8 cellular contexts compared by ENCODE assay signal in genomic region chr16:84116720-84117481, GRCh38. TPM values are rescaled to one million over a fixed set of nuclear protein-coding genes. Genes with fewer than 3 reads are reported as not detected.
DNase-seq lines count a peak whose midpoint lies in the region; TF ChIP-seq lines count a peak whose summit lies in the region.

TSS of gene MBTPS1 (minus strand) at chr16:84116942. CDS start at chr16:84101783, 15,159 bp downstream.

- H3K36me3 Mint-ChIP-seq in neural crest cell (ENCODE audit: low read depth): peaks cover 2% of the 10 kb centered on the region

- H3K27me3 Mint-ChIP-seq in neural crest cell (ENCODE audit: low read depth): no peaks in the 10 kb centered on the region

- H3K4me3 ChIP-seq in HAP-1 (peak within 1 kb of the TSS; percentile 90), MG63 (peak within 1 kb of the TSS; percentile 80), fibroblast of villous mesenchyme (ENCODE audit: low read depth, low read length) (peak within 1 kb of the TSS; percentile 98), stomach smooth muscle (ENCODE audit: low read length in 2 of 2) (peak within 1 kb of the TSS; percentile 88 to 98)

- peak within 1 kb of the TSS; percentile 95 for H3K4me3 Mint-ChIP-seq in neural crest cell

- H3K4me1 ChIP-seq in ES-I3 (ENCODE audit: insufficient read depth, low read length) (peaks cover 5% of the 10 kb centered on the region; the same call in 1 of the 2 replicates), HAP-1 (peaks cover 11% of the 10 kb centered on the region), stomach smooth muscle (ENCODE audit: control insufficient read depth, insufficient read depth, low read length) (peaks cover 20% of the 10 kb centered on the region)

- H3K27ac ChIP-seq in stomach smooth muscle (ENCODE audit: low read length): peak within 1 kb of the TSS; percentile 87

- peak within 1 kb of the TSS; percentile 95 for H3K9ac ChIP-seq in ES-I3 (ENCODE audit: low read depth, low read length)
- H3K9ac ChIP-seq in stomach smooth muscle (ENCODE audit: low read length in 2 of 2): peak within 1 kb of the TSS; percentile 95 to 96

- no peaks in the 10 kb centered on the region for H3K9me3 Mint-ChIP-seq in neural crest cell

- H3K9me3 ChIP-seq in ES-I3 (ENCODE audit: control insufficient read depth, insufficient read depth, low read length) (no peaks in the 10 kb centered on the region), HAP-1 (no peaks in the 10 kb centered on the region), MG63 (no peaks in the 10 kb centered on the region), stomach smooth muscle (ENCODE audit: control insufficient read depth in 2 of 2, low read length in 2 of 2) (no peaks in the 10 kb centered on the region)

- H3K4me1 Mint-ChIP-seq in neural crest cell: peaks cover 25% of the 10 kb centered on the region

- TF ChIP-seq CTCF in fibroblast of villous mesenchyme (IDR thresholded peaks at IDR 0.05; ENCODE audit: insufficient read depth, low read depth, low read length) (no peak), neural crest cell (conservative IDR thresholded peaks at IDR 0.05) (no peak)

- H3K27ac Mint-ChIP-seq in neural crest cell (ENCODE audit: unreplicated experiment): peak within 1 kb of the TSS; percentile 96

- no peaks in the 10 kb centered on the region for H3K27me3 ChIP-seq in HAP-1 (ENCODE audit: low read depth)
- no peaks in the 10 kb centered on the region for H3K27me3 ChIP-seq in MG63
- H3K27me3 ChIP-seq in stomach smooth muscle (ENCODE audit: control insufficient read depth in 1 of 2, insufficient read depth in 2 of 2, low read length in 2 of 2): no peaks in the 10 kb centered on the region

- in situ Hi-C loops in HAP-1 (cut with MboI; ENCODE audit: low sequenced_read_pairs): no loop called here

- H3K36me3 ChIP-seq in ES-I3 (ENCODE audit: insufficient read depth, low read length): peaks cover 3% of the 10 kb centered on the region
- no peaks in the 10 kb centered on the region for H3K36me3 ChIP-seq in HAP-1 (replicated peaks)
- H3K36me3 ChIP-seq in MG63: no peaks in the 10 kb centered on the region
- peaks cover 1 to 2% of the 10 kb centered on the region in 2 donors for H3K36me3 ChIP-seq in stomach smooth muscle (ENCODE audit: control insufficient read depth in 2 of 2, insufficient read depth in 2 of 2, low read length in 2 of 2)

- peak; percentile 95 to 98 for DNase-seq in HAP-1 (ENCODE audit: low spot score in 2 of 2)
- peak; percentile 96 for DNase-seq in MG63
- DNase-seq in SHP77 treated with DMSO at 0.1 percent for 48 hours (lab: John Stamatoyannopoulos, UW): peak; percentile 96
- DNase-seq in activated gamma-delta T cell (lab: John Stamatoyannopoulos, UW): peak; percentile 98
- DNase-seq in fibroblast of villous mesenchyme (ENCODE audit: low read depth): peak; percentile 98
- peak; percentile 98 for DNase-seq in neural crest cell (ENCODE audit: low read depth, low spot score)

RNA-seq across cellular contexts. Expression of gene MBTPS1, which starts in this region (rescaled TPM):
- total RNA-seq in MG63 (2014; rRNA removed; shearing (Covaris generic); ENCODE audit: low replicate concordance): 57.3 and 66.2 TPM in 2 replicates
- total RNA-seq in fibroblast of villous mesenchyme: 77.0 and 97.2 TPM in 2 replicates
- total RNA-seq in neural crest cell: 53.8 and 59.0 TPM in 2 replicates

Comparison
In these comparisons a context has a peak if more than half of its experiments do, and no peak if none do; other contexts are left out.
1. Peak in every context shown above with its lines: DNase-seq, H3K4me3 ChIP-seq and H3K27ac ChIP-seq.